In genomic region chr10:116073025-116073424, GRCh38 we compare ENCODE assay signal across 17 cellular contexts.
DNase-seq lines count a peak whose midpoint lies in the region; ATAC-seq and TF ChIP-seq lines count a peak whose summit lies in the region.
"Had no signal": no experiment of that assay in that cellular context is flagged by ENCODE, and none has a peak within 500 bp of the region (broad histone marks: within the 10 kb centered on the region; RNA-seq: fewer than 3 reads in every experiment).

No MANE protein-coding gene starts in this region.

- H3K36me3 Mint-ChIP-seq in T-helper 17 cell (ENCODE audit: low read depth), result no peaks in the 10 kb centered on the region
- no peaks in the 10 kb centered on the region for H3K36me3 Mint-ChIP-seq in CD8-positive, alpha-beta T cell

- H3K36me3 ChIP-seq in CD8-positive, alpha-beta T cell (ENCODE audit: insufficient read depth, low read length), result no peaks in the 10 kb centered on the region
- H3K36me3 ChIP-seq: BLaER1, MG63 had no signal

- intact Hi-C loops in CD8-positive, alpha-beta T cell (cut with DNase I, micrococcal nuclease), result no loop called here

- peak; percentile 0 to 60 (median 17) for DNase-seq in NCI-H1417 (lab: John Stamatoyannopoulos, UW)
- DNase-seq in NCI-H1417 treated with DMSO at 0.1 percent for 48 hours (lab: John Stamatoyannopoulos, UW), result no peak
- DNase-seq in NCI-H2171 treated with DMSO at 0.1 percent for 48 hours (lab: John Stamatoyannopoulos, UW), result peak; percentile 95
- DNase-seq in islet precursor cell, result peak; percentile 85
- no peak for DNase-seq in T-helper 17 cell
- no peak for DNase-seq in CD8-positive, alpha-beta T cell
- DNase-seq in NCI-H446 (lab: John Stamatoyannopoulos, UW), result no peak
- DNase-seq in NCI-H82 (lab: John Stamatoyannopoulos, UW), result no peak
- DNase-seq: H7, MG63, NCI-H1105 treated with DMSO at 0.1 percent for 48 hours, NCI-H2081 had no signal

- TF ChIP-seq CTCF in CD8-positive, alpha-beta T cell (IDR thresholded peaks at IDR 0.05), result no peak

- no peak for ATAC-seq in T-helper 17 cell
- no peak for ATAC-seq in CD8-positive, alpha-beta T cell
- ATAC-seq: GM12878, HepG2 had no signal

- H3K27me3 ChIP-seq in CD8-positive, alpha-beta T cell (ENCODE audit: insufficient read depth, low read length), result no peaks in the 10 kb centered on the region
- H3K27me3 ChIP-seq: BLaER1, MG63 had no signal

- no peak overlapping the region for H3K4me3 Mint-ChIP-seq in T-helper 17 cell
- no peak overlapping the region for H3K4me3 Mint-ChIP-seq in CD8-positive, alpha-beta T cell

- H3K4me1 Mint-ChIP-seq in T-helper 17 cell, result no peaks in the 10 kb centered on the region
- no peaks in the 10 kb centered on the region for H3K4me1 Mint-ChIP-seq in CD8-positive, alpha-beta T cell (ENCODE audit: low read depth)

- H3K9me3 ChIP-seq in T-helper 17 cell (ENCODE audit: control insufficient read depth, low read length, poor library complexity, severe bottlenecking), result no peaks in the 10 kb centered on the region
- H3K9me3 ChIP-seq in CD8-positive, alpha-beta T cell (ENCODE audit: low read length), result no peaks in the 10 kb centered on the region
- H3K9me3 ChIP-seq: BLaER1, MG63 had no signal

- CTCF ChIA-PET in CD8-positive, alpha-beta T cell (lab: Charles Lee), result no interaction called here

- POLR2A ChIA-PET in CD8-positive, alpha-beta T cell (lab: Charles Lee), result no interaction called here

- H3K27ac ChIP-seq in CD8-positive, alpha-beta T cell (ENCODE audit: low read depth, low read length), result no peak overlapping the region
- H3K27ac ChIP-seq: 22Rv1, BLaER1, SK-N-MC had no signal

- peaks cover 4% of the 10 kb centered on the region for H3K27me3 Mint-ChIP-seq in T-helper 17 cell
- no peaks in the 10 kb centered on the region for H3K27me3 Mint-ChIP-seq in CD8-positive, alpha-beta T cell (ENCODE audit: low read depth)

- H3K9me3 Mint-ChIP-seq in CD8-positive, alpha-beta T cell, result no peaks in the 10 kb centered on the region

- H3K4me1 ChIP-seq in CD8-positive, alpha-beta T cell (ENCODE audit: insufficient read depth, low read length), result no peaks in the 10 kb centered on the region

- no peak overlapping the region for H3K4me3 ChIP-seq in CD8-positive, alpha-beta T cell (ENCODE audit: low read depth, low read length)
- H3K4me3 ChIP-seq: BLaER1, GM12878, MG63, SK-N-MC had no signal

- H3K27ac Mint-ChIP-seq in T-helper 17 cell, result no peak overlapping the region
- no peak overlapping the region for H3K27ac Mint-ChIP-seq in CD8-positive, alpha-beta T cell

Comparison
In these comparisons a context has a peak if more than half of its experiments do, and no peak if none do; other contexts are left out.
1. DNase-seq: peak in NCI-H1417 (3 of 3), NCI-H2171 treated with DMSO at 0.1 percent for 48 hours (single experiment) and islet precursor cell (single experiment); none in NCI-H1417 treated with DMSO at 0.1 percent for 48 hours (single experiment), T-helper 17 cell (0 of 3), CD8-positive, alpha-beta T cell (0 of 7), NCI-H446 (0 of 2) and NCI-H82 (single experiment).